In genomic region chr6:118893095-118893881, GRCh38 we compare ENCODE assay signal across 8 cellular contexts. TPM values are rescaled to one million over a fixed set of nuclear protein-coding genes. Genes with fewer than 3 reads are reported as not detected.
DNase-seq lines count a peak whose midpoint lies in the region; ATAC-seq and TF ChIP-seq lines count a peak whose summit lies in the region.

No MANE protein-coding gene starts in this region.

- peaks cover 36% of the 10 kb centered on the region for H4K20me1 ChIP-seq in BLaER1

- H3K9ac ChIP-seq in BLaER1 (peak overlapping the region; percentile 99), parathyroid adenoma (peak overlapping the region; percentile 6)

- H3K9me3 Mint-ChIP-seq in activated T-helper 2 cell treated with anti-CD3 and anti-CD28 coated beads, Interferon-gamma antibody, Interleukin-2, Interleukin-4, amounts not matched to agents 10 μg/mL and 5 μg/mL and 100 μg/mL, durations not matched to agents 14 hours and 24 hours and 36 hours = no peaks in the 10 kb centered on the region

- H3K4me2 ChIP-seq in BLaER1 = peak overlapping the region; percentile 77
- H3K4me2 ChIP-seq in parathyroid adenoma (ENCODE audit: low read length) = peak overlapping the region; percentile 87

- peak overlapping the region; percentile 75 for H2AFZ ChIP-seq in parathyroid adenoma

- DNase-seq in NCI-H524 treated with DMSO at 0.1 percent for 48 hours (lab: John Stamatoyannopoulos, UW) (peak; percentile 65), foreskin melanocyte (peak; percentile 69), COLO829 (ENCODE audit: low spot score) (no peak)
- DNase-seq in activated T-helper 2 cell treated with anti-CD3 and anti-CD28 coated beads, Interferon-gamma antibody, Interleukin-2, Interleukin-4, amounts not matched to agents 10 μg/mL and 5 μg/mL and 100 μg/mL, durations not matched to agents 14 hours and 24 hours and 36 hours (ENCODE audit: low spot score) = no peak

- peak overlapping the region; percentile 88 for H3K4me3 Mint-ChIP-seq in activated T-helper 2 cell treated with anti-CD3 and anti-CD28 coated beads, Interferon-gamma antibody, Interleukin-2, Interleukin-4, amounts not matched to agents 10 μg/mL and 5 μg/mL and 100 μg/mL, durations not matched to agents 14 hours and 24 hours and 36 hours (ENCODE audit: low read depth)

- H3K4me3 ChIP-seq in BLaER1 (peak overlapping the region; percentile 95), parathyroid adenoma (ENCODE audit: low read depth, low read length) (peak overlapping the region; percentile 80)

- intact Hi-C loops in activated T-helper 2 cell treated with anti-CD3 and anti-CD28 coated beads, Interferon-gamma antibody, Interleukin-2, Interleukin-4, amounts not matched to agents 10 μg/mL and 5 μg/mL and 100 μg/mL, durations not matched to agents 14 hours and 24 hours and 36 hours (cut with micrococcal nuclease) = loop anchor here (1.0 to 10.0 kb wide), 8 partner anchors 28 to 1291 kb away; partner anchors contain the start of gene GOPC

- peaks cover 18% of the 10 kb centered on the region for H3K79me2 ChIP-seq in parathyroid adenoma

- no peak for TF ChIP-seq CTCF in parathyroid adenoma (IDR thresholded peaks at IDR 0.05)

- H3K9me3 ChIP-seq in BLaER1 (no peaks in the 10 kb centered on the region), parathyroid adenoma (ENCODE audit: control insufficient read depth, low read length) (no peaks in the 10 kb centered on the region)

- ATAC-seq in GM19035 (IDR thresholded peaks at IDR 0.05; ENCODE audit: unreplicated experiment) = peak; percentile 18
- ATAC-seq in HG03460 (IDR thresholded peaks at IDR 0.05; ENCODE audit: unreplicated experiment) = peak; percentile 12

- peaks cover 42% of the 10 kb centered on the region for H3K4me1 ChIP-seq in BLaER1
- peaks cover 12% of the 10 kb centered on the region for H3K4me1 ChIP-seq in parathyroid adenoma

- peaks cover 45% of the 10 kb centered on the region for H3K4me1 Mint-ChIP-seq in activated T-helper 2 cell treated with anti-CD3 and anti-CD28 coated beads, Interferon-gamma antibody, Interleukin-2, Interleukin-4, amounts not matched to agents 10 μg/mL and 5 μg/mL and 100 μg/mL, durations not matched to agents 14 hours and 24 hours and 36 hours (ENCODE audit: low read depth)

- H3K27me3 ChIP-seq in BLaER1 (no peaks in the 10 kb centered on the region), parathyroid adenoma (ENCODE audit: control insufficient read depth, insufficient read depth, low read length) (no peaks in the 10 kb centered on the region)

- H3K27ac Mint-ChIP-seq in activated T-helper 2 cell treated with anti-CD3 and anti-CD28 coated beads, Interferon-gamma antibody, Interleukin-2, Interleukin-4, amounts not matched to agents 10 μg/mL and 5 μg/mL and 100 μg/mL, durations not matched to agents 14 hours and 24 hours and 36 hours = peak overlapping the region; percentile 96

- H3K27ac ChIP-seq in BLaER1 = peak overlapping the region; percentile 83
- H3K27ac ChIP-seq in parathyroid adenoma = peak overlapping the region; percentile 98

- H3K27me3 Mint-ChIP-seq in activated T-helper 2 cell treated with anti-CD3 and anti-CD28 coated beads, Interferon-gamma antibody, Interleukin-2, Interleukin-4, amounts not matched to agents 10 μg/mL and 5 μg/mL and 100 μg/mL, durations not matched to agents 14 hours and 24 hours and 36 hours (ENCODE audit: low read depth) = no peaks in the 10 kb centered on the region

- H3K36me3 ChIP-seq in BLaER1 (peaks cover 9% of the 10 kb centered on the region; the same call in 1 of the 2 replicates), parathyroid adenoma (ENCODE audit: control insufficient read depth, insufficient read depth, low read length) (no peaks in the 10 kb centered on the region)

- H3K36me3 Mint-ChIP-seq in activated T-helper 2 cell treated with anti-CD3 and anti-CD28 coated beads, Interferon-gamma antibody, Interleukin-2, Interleukin-4, amounts not matched to agents 10 μg/mL and 5 μg/mL and 100 μg/mL, durations not matched to agents 14 hours and 24 hours and 36 hours (ENCODE audit: low read depth) = peaks cover 20% of the 10 kb centered on the region

RNA-seq across cellular contexts. Expression of gene ASF1A, which starts 0.7 kb away (rescaled TPM):
- total RNA-seq in activated T-helper 2 cell treated with anti-CD3 and anti-CD28 coated beads, Interferon-gamma antibody, Interleukin-2, Interleukin-4, amounts not matched to agents 10 μg/mL and 5 μg/mL and 100 μg/mL, durations not matched to agents 14 hours and 24 hours and 36 hours = 33.9 and 34.1 TPM in 2 replicates

RNA-seq across cellular contexts. Expression of gene MCM9, which starts 41.7 kb away (rescaled TPM):
- total RNA-seq in activated T-helper 2 cell treated with anti-CD3 and anti-CD28 coated beads, Interferon-gamma antibody, Interleukin-2, Interleukin-4, amounts not matched to agents 10 μg/mL and 5 μg/mL and 100 μg/mL, durations not matched to agents 14 hours and 24 hours and 36 hours = 18.6 and 21.1 TPM in 2 replicates

Comparison
In these comparisons a context has a peak if more than half of its experiments do, and no peak if none do; other contexts are left out.
1. DNase-seq: peak in NCI-H524 treated with DMSO at 0.1 percent for 48 hours (single experiment) and foreskin melanocyte (single experiment); none in activated T-helper 2 cell treated with anti-CD3 and anti-CD28 coated beads, Interferon-gamma antibody, Interleukin-2, Interleukin-4, amounts not matched to agents 10 μg/mL and 5 μg/mL and 100 μg/mL, durations not matched to agents 14 hours and 24 hours and 36 hours (single experiment) and COLO829 (single experiment).